Comparison of ENCODE assay signal across 8 cellular contexts in the genomic region with DNA sequence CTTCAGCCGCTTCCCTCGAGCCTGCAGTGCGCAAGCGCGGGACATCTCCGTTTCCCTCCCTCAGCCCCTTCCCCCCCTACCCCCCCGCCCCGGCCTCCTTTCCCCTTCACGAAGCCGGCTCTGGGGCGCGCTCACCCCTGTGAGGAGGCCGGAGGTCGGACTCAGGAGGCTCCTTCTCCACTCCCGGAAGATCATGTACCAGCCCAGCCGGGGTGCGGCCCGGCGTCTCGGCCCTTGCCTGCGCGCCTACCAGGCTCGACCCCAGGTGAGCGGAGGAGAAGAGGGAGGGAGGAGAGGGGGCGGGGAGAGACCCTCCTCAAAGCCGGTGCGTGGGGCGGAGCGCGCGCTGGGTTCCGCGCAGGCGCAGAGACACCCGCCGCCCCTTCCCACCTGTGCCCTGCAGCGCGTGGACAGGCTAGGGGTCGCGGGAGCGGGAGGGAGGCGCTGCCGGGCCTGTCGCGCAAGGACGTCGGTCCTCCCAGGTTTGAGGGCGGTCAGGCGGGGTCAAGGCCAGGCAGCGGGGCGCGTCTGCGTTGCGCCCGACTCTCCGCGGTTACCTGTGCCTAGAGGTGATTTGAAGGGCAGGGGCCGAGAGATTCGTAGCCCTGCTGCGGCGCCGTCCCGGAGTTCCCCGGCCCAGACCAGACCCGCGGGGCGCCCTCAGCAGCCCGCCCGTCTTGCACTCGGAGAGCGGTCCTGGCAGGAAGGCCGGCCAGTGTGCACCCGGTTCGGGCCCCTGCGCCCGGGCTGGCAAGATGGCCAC. TPM values are rescaled to one million over a fixed set of nuclear protein-coding genes. Genes with fewer than 3 reads are reported as not detected.
DNase-seq lines count a peak whose midpoint lies in the region; ATAC-seq, FAIRE-seq and TF ChIP-seq lines count a peak whose summit lies in the region.

A gene with protein sequence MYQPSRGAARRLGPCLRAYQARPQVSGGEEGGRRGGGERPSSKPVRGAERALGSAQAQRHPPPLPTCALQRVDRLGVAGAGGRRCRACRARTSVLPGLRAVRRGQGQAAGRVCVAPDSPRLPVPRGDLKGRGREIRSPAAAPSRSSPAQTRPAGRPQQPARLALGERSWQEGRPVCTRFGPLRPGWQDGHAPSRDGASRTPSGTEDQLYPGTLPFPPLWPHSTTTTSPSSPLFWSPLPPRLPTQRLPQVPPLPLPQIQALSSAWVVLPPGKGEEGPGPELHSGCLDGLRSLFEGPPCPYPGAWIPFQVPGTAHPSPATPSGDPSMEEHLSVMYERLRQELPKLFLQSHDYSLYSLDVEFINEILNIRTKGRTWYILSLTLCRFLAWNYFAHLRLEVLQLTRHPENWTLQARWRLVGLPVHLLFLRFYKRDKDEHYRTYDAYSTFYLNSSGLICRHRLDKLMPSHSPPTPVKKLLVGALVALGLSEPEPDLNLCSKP (plus strand): TSS at position 95 of the 763 bp plus-strand sequence. CDS start 99 bp downstream, at position 194.

- H3K9me3 ChIP-seq in keratinocyte (ENCODE audit: control insufficient read depth, low read depth, low read length), result no peaks in the 10 kb centered on the region

- peak; percentile 49 for TF ChIP-seq POLR2A in GM18951 (IDR thresholded peaks at IDR 0.05; ENCODE audit: extremely low read depth, insufficient read depth, insufficient read length)

- TF ChIP-seq CTCF in AG04449 (IDR thresholded peaks at IDR 0.05; ENCODE audit: insufficient read depth, low read length, missing control alignments), result no peak
- TF ChIP-seq CTCF in activated B cell treated with CpG ODN at 0.5 μM for 24 hours (IDR thresholded peaks at IDR 0.05), result no peak
- no peak for TF ChIP-seq CTCF in keratinocyte (optimal IDR thresholded peaks at IDR 0.05 in 1 of 3, IDR thresholded peaks at IDR 0.05 in 1 of 3, conservative IDR thresholded peaks at IDR 0.05 in 1 of 3; ENCODE audit: extremely low read depth in 1 of 3, insufficient read depth in 2 of 3, low read length in 3 of 3)

- intact Hi-C loops in activated B cell treated with CpG ODN at 0.5 μM for 24 hours (cut with micrococcal nuclease), result loop anchor here (1.0 to 2.0 kb wide), 7 partner anchors 20 to 158 kb away; a partner anchor contains a TSS

- in situ Hi-C loops in GM18951 (cut with MboI; ENCODE audit: low sequenced_read_pairs, unreplicated experiment), result no loop called here

- H3K27me3 ChIP-seq in keratinocyte (ENCODE audit: control insufficient read depth, extremely low read depth, insufficient read depth, low read length), result no peaks in the 10 kb centered on the region

- H3K36me3 Mint-ChIP-seq in activated B cell treated with CpG ODN at 0.5 μM for 24 hours (ENCODE audit: low read depth), result peaks cover 54% of the 10 kb centered on the region

- H3K4me2 ChIP-seq in keratinocyte (ENCODE audit: control insufficient read depth, extremely low read depth, insufficient read depth, low read depth, low read length), result peak within 1 kb of the TSS; percentile 96

- CTCF ChIA-PET in AG04449 (lab: Yijun Ruan, JAX) (interaction anchor here (0.8 to 1.5 kb wide), 7 partner anchors 9 to 76 kb away, joined by 3 to 7 read pairs (median 3); a partner anchor contains a TSS), activated B cell treated with CpG ODN at 0.5 μM for 24 hours (lab: Charles Lee) (interaction anchor here (1.1 to 2.3 kb wide), 3 partner anchors 32 to 83 kb away, joined by 3 to 5 read pairs (median 3); no protein-coding TSS in a partner anchor)

- no peak for FAIRE-seq in keratinocyte (lab: Jason Lieb, UNC)

- H3K27me3 Mint-ChIP-seq in activated B cell treated with CpG ODN at 0.5 μM for 24 hours, result no peaks in the 10 kb centered on the region

- dilution Hi-C loops in keratinocyte (cut with MboI; ENCODE audit: extremely low pct_ligation_motif_present, low sequenced_read_pairs), result no loop called here

- DNase-seq in AG04449 (ENCODE audit: low read depth, low spot score) (peak; percentile 47), NCI-H345 (lab: John Stamatoyannopoulos, UW) (peak; percentile 96), activated B cell treated with CpG ODN at 0.5 μM for 24 hours (peak; percentile 82), caudate nucleus (lab: John Stamatoyannopoulos, UW) (peak in 58 of 61 donors; percentile 13 to 96 (median 84)), keratinocyte (ENCODE audit: low read depth, low spot score) (peak; percentile 58)
- peak; percentile 86 to 89 for DNase-seq in stimulated activated CD4-positive, alpha-beta T cell treated with anti-CD3 and anti-CD28 coated beads, Interleukin-15, amount 100 ng/mL, for 1 hour (ENCODE audit: low read depth in 1 of 2, low spot score in 1 of 2)

- peak; percentile 61 for ATAC-seq in HG03175 (IDR thresholded peaks at IDR 0.05; ENCODE audit: unreplicated experiment)
- ATAC-seq in activated B cell treated with CpG ODN at 0.5 μM for 24 hours (ENCODE audit: low read depth), result peak; percentile 78

- H3K4me3 Mint-ChIP-seq in activated B cell treated with CpG ODN at 0.5 μM for 24 hours, result peak within 1 kb of the TSS; percentile 91

- H4K20me1 ChIP-seq in keratinocyte (ENCODE audit: control insufficient read depth, extremely low read depth, insufficient read depth, low read length), result no peaks in the 10 kb centered on the region

- peak within 1 kb of the TSS; percentile 90 for H3K27ac Mint-ChIP-seq in activated B cell treated with CpG ODN at 0.5 μM for 24 hours

- POLR2A ChIA-PET in AG04449 (lab: Yijun Ruan, JAX), result interaction anchor here (1.0 to 1.1 kb wide), 3 partner anchors 8 to 34 kb away, joined by 3 to 5 read pairs (median 3); no protein-coding TSS in a partner anchor
- POLR2A ChIA-PET in activated B cell treated with CpG ODN at 0.5 μM for 24 hours (lab: Charles Lee), result interaction anchor here (0.8 to 1.7 kb wide), 7 partner anchors 10 to 75 kb away, joined by 3 to 21 read pairs (median 4); a partner anchor contains a TSS

- peak within 1 kb of the TSS; percentile 90 for H2AFZ ChIP-seq in keratinocyte (ENCODE audit: control insufficient read depth, low read length)

- peaks cover 12% of the 10 kb centered on the region for H3K4me1 ChIP-seq in keratinocyte (ENCODE audit: control insufficient read depth, extremely low read depth, insufficient read depth, low read length)

- peaks cover 21% of the 10 kb centered on the region for H3K79me2 ChIP-seq in keratinocyte (ENCODE audit: control insufficient read depth, insufficient read depth, low read length)

- H3K9me3 Mint-ChIP-seq in activated B cell treated with CpG ODN at 0.5 μM for 24 hours, result no peaks in the 10 kb centered on the region

- peak within 1 kb of the TSS; percentile 87 for H3K9ac ChIP-seq in keratinocyte (ENCODE audit: control insufficient read depth, extremely low read depth, insufficient read depth, low read length)

- H3K4me3 ChIP-seq in AG04449 (ENCODE audit: low read depth, low read length) (peak within 1 kb of the TSS; percentile 91), keratinocyte (ENCODE audit: control insufficient read depth in 2 of 3, extremely low read depth in 1 of 3, insufficient read depth in 2 of 3, low read depth in 1 of 3, low read length in 3 of 3) (peak within 1 kb of the TSS; percentile 85 to 99 (median 90))

- H3K9me1 ChIP-seq in keratinocyte (ENCODE audit: control insufficient read depth, extremely low read depth, insufficient read depth, low read length), result peaks cover 2% of the 10 kb centered on the region

- H3K27ac ChIP-seq in caudate nucleus (ENCODE audit: low read depth, low read length) (peak within 1 kb of the TSS; percentile 97), keratinocyte (ENCODE audit: control insufficient read depth, insufficient read depth, low read length) (peak within 1 kb of the TSS; percentile 70)

- peaks cover 6 to 11% of the 10 kb centered on the region in 2 experiments for H3K36me3 ChIP-seq in keratinocyte (ENCODE audit: control insufficient read depth in 2 of 2, extremely low read depth in 1 of 2, insufficient read depth in 2 of 2, low read length in 2 of 2)

- H3K4me1 Mint-ChIP-seq in activated B cell treated with CpG ODN at 0.5 μM for 24 hours, result peaks cover 35% of the 10 kb centered on the region

RNA-seq across cellular contexts. Expression of the gene that starts here (rescaled TPM):
- 21.6 and 35.6 TPM in 2 replicates for total RNA-seq in activated B cell treated with CpG ODN at 0.5 μM for 24 hours
- polyA plus RNA-seq in keratinocyte, result 6.7 to 8.7 TPM (median 7.8 TPM) in 3 replicates
- polyA plus RNA-seq in keratinocyte (2011; ENCODE audit: low read depth), result 20.8 TPM
- 8.2 and 8.4 TPM in 2 replicates for polyA plus RNA-seq in keratinocyte (2011; cell fraction: cytosol; rRNA removed)
- polyA plus RNA-seq in keratinocyte (2011; cell fraction: nucleus; rRNA removed), result 16.8 and 19.2 TPM in 2 replicates
- polyA plus RNA-seq in keratinocyte (2012; ENCODE audit: low replicate concordance), result 11.1 and 21.4 TPM in 2 replicates
- polyA minus RNA-seq in keratinocyte, result 12.0 to 16.0 TPM (median 13.8 TPM) in 3 replicates
- 5.6 TPM for polyA minus RNA-seq in keratinocyte (2011; cell fraction: cytosol; rRNA and poly(A)+ RNA removed)
- polyA minus RNA-seq in keratinocyte (2011; cell fraction: nucleus; rRNA and poly(A)+ RNA removed), result 2.3 and 3.5 TPM in 2 replicates

Comparison
In these comparisons a context has a peak if more than half of its experiments do, and no peak if none do; other contexts are left out.
1. Peak in every context shown above with its lines: DNase-seq, ATAC-seq, H3K4me3 ChIP-seq and H3K27ac ChIP-seq.